Comparison of ENCODE assay signal across 28 cellular contexts in the genomic region with DNA sequence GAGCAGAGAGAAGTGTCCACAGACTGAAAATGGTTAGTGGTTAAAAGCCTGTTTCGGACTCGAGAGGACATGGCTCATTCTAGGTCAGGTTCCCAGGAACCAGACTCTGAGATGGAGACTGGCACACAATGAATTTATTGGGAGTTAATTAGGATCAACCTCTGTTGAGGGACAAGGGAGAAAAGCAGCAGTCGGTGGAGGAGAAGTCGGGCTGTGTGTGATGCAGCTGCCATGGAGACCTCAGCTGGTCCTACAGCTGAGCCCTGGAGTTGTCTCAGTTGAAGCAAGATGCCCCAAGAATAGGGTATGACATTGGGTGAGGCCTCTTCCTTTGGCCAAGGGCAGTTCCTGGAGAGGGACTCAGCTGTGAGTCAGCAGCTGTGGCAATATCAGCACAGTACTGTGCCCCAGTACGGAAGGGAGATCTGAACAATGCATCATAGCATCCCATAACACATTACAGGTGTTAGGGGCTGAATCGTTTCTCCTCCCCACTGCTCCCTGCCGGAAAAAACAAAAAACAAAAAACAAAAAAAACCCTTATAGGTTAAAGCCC.
DNase-seq lines count a peak whose midpoint lies in the region; FAIRE-seq and TF ChIP-seq lines count a peak whose summit lies in the region.
"Had no signal": no experiment of that assay in that cellular context is flagged by ENCODE, and none has a peak within 500 bp of the region (broad histone marks: within the 10 kb centered on the region; RNA-seq: fewer than 3 reads in every experiment).

No MANE protein-coding gene starts in this region.

- no peaks in the 10 kb centered on the region for H3K36me3 Mint-ChIP-seq in osteocyte (ENCODE audit: unreplicated experiment)
- H3K36me3 Mint-ChIP-seq: activated CD4-positive, alpha-beta memory T cell treated with anti-CD3 and anti-CD28 coated beads for 36 hours; CD4-positive, alpha-beta memory T cell; mesothelial cell of epicardium; natural killer cell treated with Interleukin-12 subunit alpha and Interleukin-12 subunit beta and Interleukin-15 and Interleukin-18, amount 100 ng/mL, for 72 hours had no signal

- no peak overlapping the region for H3K4me3 ChIP-seq in bronchial epithelial cell (ENCODE audit: low read depth, low read length)
- H3K4me3 ChIP-seq in stomach, result no peak overlapping the region
- H3K4me3 ChIP-seq: colonic mucosa, left ventricle myocardium inferior, Peyer's patch had no signal

- DNase-seq in EL (peak; percentile 40), LHCN-M2 (ENCODE audit: low read depth) (peak; percentile 4), bronchial epithelial cell (ENCODE audit: low read depth) (peak; percentile 80), osteocyte (ENCODE audit: extremely low spot score, unreplicated experiment) (peak; percentile 42), putamen (ENCODE audit: low spot score) (no peak), NCI-H1105 (lab: John Stamatoyannopoulos, UW) (no peak), stomach (no peak)
- DNase-seq: activated CD4-positive, alpha-beta memory T cell treated with anti-CD3 and anti-CD28 coated beads for 36 hours; activated CD4-positive, CD25-positive, alpha-beta regulatory T cell; activated gamma-delta T cell; activated naive CD8-positive, alpha-beta T cell treated with anti-CD3 and anti-CD28 coated beads, Interleukin-2, amount 50 U/mL, for 24 hours; brain microvascular endothelial cell; CD4-positive, alpha-beta memory T cell; colonic mucosa; effector memory CD8-positive, alpha-beta T cell; head of caudate nucleus; Karpas-422; left ventricle myocardium inferior; NCI-H1417 treated with DMSO at 0.1 percent for 48 hours; NCI-H524; NK-92 treated with Interleukin-12 subunit alpha and Interleukin-12 subunit beta, amount 100 ng/mL, for 24 hours; Peyer's patch; substantia nigra had no signal

- peaks cover 0 to 5% (median 0%) of the 10 kb centered on the region in 4 donors for H3K9me3 ChIP-seq in stomach
- H3K9me3 ChIP-seq: colonic mucosa, Peyer's patch had no signal

- intact Hi-C loops in stomach (cut with DNase I; ENCODE audit: low total_unique reads), result no loop called here

- FAIRE-seq in bronchial epithelial cell (lab: Jason Lieb, UNC), result peak; percentile 94
- FAIRE-seq: urothelium cell line had no signal

- H3K27ac Mint-ChIP-seq in osteocyte (ENCODE audit: unreplicated experiment), result no peak overlapping the region
- H3K27ac Mint-ChIP-seq: activated CD4-positive, alpha-beta memory T cell treated with anti-CD3 and anti-CD28 coated beads for 36 hours; activated naive CD8-positive, alpha-beta T cell treated with anti-CD3 and anti-CD28 coated beads, Interleukin-2, amount 50 U/mL, for 24 hours; CD4-positive, alpha-beta memory T cell; effector memory CD8-positive, alpha-beta T cell; mesothelial cell of epicardium; natural killer cell treated with Interleukin-12 subunit alpha and Interleukin-12 subunit beta and Interleukin-15 and Interleukin-18, amount 100 ng/mL, for 72 hours; T-helper 2 cell treated with Interferon-gamma antibody and Interleukin-4, amounts not matched to agents 5 μg/mL and 100 μg/mL, for 36 hours had no signal

- H3K4me1 ChIP-seq in stomach, result no peaks in the 10 kb centered on the region
- H3K4me1 ChIP-seq: colonic mucosa, left ventricle myocardium inferior, parathyroid adenoma, Peyer's patch had no signal

- H3K27me3 ChIP-seq in bronchial epithelial cell (ENCODE audit: control insufficient read depth, insufficient read depth, low read length) (no peaks in the 10 kb centered on the region), stomach (no peaks in the 10 kb centered on the region)
- H3K27me3 ChIP-seq: colonic mucosa, Peyer's patch had no signal

- 77 to 90% (median 87%) methylated on average over 7 of the region's 7 CpGs for WGBS in stomach, 5 donors

- no peak overlapping the region for H3K4me3 Mint-ChIP-seq in osteocyte (ENCODE audit: unreplicated experiment)
- H3K4me3 Mint-ChIP-seq: activated CD4-positive, alpha-beta memory T cell treated with anti-CD3 and anti-CD28 coated beads for 36 hours; activated naive CD8-positive, alpha-beta T cell treated with anti-CD3 and anti-CD28 coated beads, Interleukin-2, amount 50 U/mL, for 24 hours; CD4-positive, alpha-beta memory T cell; effector memory CD8-positive, alpha-beta T cell; mesothelial cell of epicardium; natural killer cell treated with Interleukin-12 subunit alpha and Interleukin-12 subunit beta and Interleukin-15 and Interleukin-18, amount 100 ng/mL, for 72 hours; T-helper 2 cell treated with Interferon-gamma antibody and Interleukin-4, amounts not matched to agents 5 μg/mL and 100 μg/mL, for 36 hours had no signal

- TF ChIP-seq POLR2A in stomach (IDR thresholded peaks at IDR 0.05), result no peak

- H3K27me3 Mint-ChIP-seq in osteocyte (ENCODE audit: unreplicated experiment), result peaks cover 35% of the 10 kb centered on the region

- H3K27ac ChIP-seq in stomach, result no peak overlapping the region
- H3K27ac ChIP-seq: brain microvascular endothelial cell, colonic mucosa, left ventricle myocardium inferior, parathyroid adenoma, Peyer's patch had no signal

- no peaks in the 10 kb centered on the region for H3K4me1 Mint-ChIP-seq in osteocyte (ENCODE audit: unreplicated experiment)
- H3K4me1 Mint-ChIP-seq: activated naive CD8-positive, alpha-beta T cell treated with anti-CD3 and anti-CD28 coated beads, Interleukin-2, amount 50 U/mL, for 24 hours; CD4-positive, alpha-beta memory T cell; mesothelial cell of epicardium had no signal

- TF ChIP-seq CTCF in bronchial epithelial cell (IDR thresholded peaks at IDR 0.05; ENCODE audit: insufficient read depth, low read length, severe bottlenecking) (no peak), osteocyte (IDR thresholded peaks at IDR 0.05) (no peak), stomach (IDR thresholded peaks at IDR 0.05) (no peak)

- H3K9me3 Mint-ChIP-seq in osteocyte (ENCODE audit: unreplicated experiment), result peaks cover 12% of the 10 kb centered on the region
- H3K9me3 Mint-ChIP-seq: activated naive CD8-positive, alpha-beta T cell treated with anti-CD3 and anti-CD28 coated beads, Interleukin-2, amount 50 U/mL, for 24 hours; effector memory CD8-positive, alpha-beta T cell; natural killer cell treated with Interleukin-12 subunit alpha and Interleukin-12 subunit beta and Interleukin-15 and Interleukin-18, amount 100 ng/mL, for 72 hours; T-helper 2 cell treated with Interferon-gamma antibody and Interleukin-4, amounts not matched to agents 5 μg/mL and 100 μg/mL, for 36 hours had no signal

- TF ChIP-seq EP300 in stomach (IDR thresholded peaks at IDR 0.05), result no peak

- H3K36me3 ChIP-seq in bronchial epithelial cell (ENCODE audit: control insufficient read depth, insufficient read depth, low read length) (no peaks in the 10 kb centered on the region), stomach (no peaks in the 10 kb centered on the region)
- H3K36me3 ChIP-seq: brain microvascular endothelial cell, colonic mucosa, left ventricle myocardium inferior, Peyer's patch had no signal

Comparison
In these comparisons a context has a peak if more than half of its experiments do, and no peak if none do; other contexts are left out.
1. DNase-seq: peak in EL (single experiment), LHCN-M2 (single experiment), bronchial epithelial cell (single experiment) and osteocyte (single experiment); none in putamen (single experiment), NCI-H1105 (single experiment) and stomach (single experiment).